In the genomic region with DNA sequence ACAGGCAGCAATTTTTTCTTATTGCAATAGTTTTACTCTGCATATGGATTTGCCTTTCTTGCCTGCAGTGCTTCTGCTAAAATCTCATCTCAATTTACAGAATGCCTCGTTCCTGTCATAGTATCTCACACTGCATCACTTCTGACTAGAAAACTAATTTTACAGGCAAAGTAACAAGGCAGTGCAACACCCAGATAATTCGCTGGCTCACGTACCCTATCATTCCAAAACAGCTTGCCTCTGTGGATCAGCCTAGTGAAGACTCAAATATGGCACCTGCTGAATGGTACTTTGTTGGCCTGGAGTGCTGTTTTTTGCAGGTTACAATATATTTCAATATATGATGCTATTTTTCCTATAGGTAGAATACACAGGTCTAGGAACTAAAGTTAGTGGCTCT, we compare ENCODE assay signal across 25 cellular contexts.
"Had no signal": no experiment of that assay in that cellular context is flagged by ENCODE, and none has a peak within 500 bp of the region (broad histone marks: within the 10 kb centered on the region; RNA-seq: fewer than 3 reads in every experiment).

No MANE protein-coding gene starts in this region.

- FAIRE-seq: islet of Langerhans, keratinocyte had no signal

- H3K27ac ChIP-seq: colonic mucosa, dorsolateral prefrontal cortex, esophagus squamous epithelium, gastrocnemius medialis, heart right ventricle, left lung, lower lobe of right lung had no signal

- H3K36me3 ChIP-seq: colonic mucosa, esophagus squamous epithelium, gastrocnemius medialis, heart right ventricle, left lung, lower lobe of right lung had no signal

- DNase-seq: colonic mucosa; cortex of kidney; dermis blood vessel endothelial cell; dorsolateral prefrontal cortex; effector CD4-positive, alpha-beta T cell; effector memory CD4-positive, alpha-beta T cell; esophagus squamous epithelium; foreskin fibroblast; foreskin melanocyte; gastrocnemius medialis; glutamatergic neuron; head of caudate nucleus; heart right ventricle; hippocampal formation; left cardiac atrium; left lung; left ventricle myocardium superior; lower lobe of right lung; mesenchymal stem cell; mucosa of descending colon; naive B cell; naive thymus-derived CD8-positive, alpha-beta T cell had no signal

- H3K27me3 ChIP-seq: colonic mucosa, dorsolateral prefrontal cortex, heart right ventricle had no signal

- H3K4me3 ChIP-seq: colonic mucosa, dorsolateral prefrontal cortex, esophagus squamous epithelium, gastrocnemius medialis, heart right ventricle, left lung, lower lobe of right lung, mucosa of descending colon had no signal

- H3K9me3 ChIP-seq: colonic mucosa, esophagus squamous epithelium, gastrocnemius medialis, heart right ventricle, left lung, lower lobe of right lung, mucosa of descending colon had no signal

- ATAC-seq: esophagus mucosa; gastrocnemius medialis; heart right ventricle; left cardiac atrium; left lung; left ventricle myocardium superior; lower lobe of right lung; mucosa of descending colon; naive thymus-derived CD8-positive, alpha-beta T cell had no signal
